8 cellular contexts compared by ENCODE assay signal in genomic region chrX:119067023-119067739, GRCh38. TPM values are rescaled to one million over a fixed set of nuclear protein-coding genes. Genes with fewer than 3 reads are reported as not detected.
DNase-seq lines count a peak whose midpoint lies in the region; ATAC-seq and TF ChIP-seq lines count a peak whose summit lies in the region.

No MANE protein-coding gene starts in this region.

- no peak overlapping the region for H3K4me3 Mint-ChIP-seq in CD8-positive, alpha-beta T cell

- H3K4me2 ChIP-seq in osteoblast (ENCODE audit: insufficient read depth, low read length), result no peak overlapping the region

- H3K27me3 ChIP-seq in CD8-positive, alpha-beta T cell (ENCODE audit: insufficient read depth, low read length), result no peaks in the 10 kb centered on the region
- peaks cover 11% of the 10 kb centered on the region for H3K27me3 ChIP-seq in osteoblast (ENCODE audit: insufficient read depth, low read length)

- H3K4me1 Mint-ChIP-seq in CD8-positive, alpha-beta T cell (ENCODE audit: low read depth), result no peaks in the 10 kb centered on the region

- ATAC-seq in CD8-positive, alpha-beta T cell, result peak; percentile 34
- ATAC-seq in HG02571 (IDR thresholded peaks at IDR 0.05; ENCODE audit: unreplicated experiment), result no peak
- no peak for ATAC-seq in HG02763 (IDR thresholded peaks at IDR 0.05; ENCODE audit: unreplicated experiment)

- POLR2A ChIA-PET in CD8-positive, alpha-beta T cell (lab: Charles Lee), result no interaction called here

- peak in 3 of 7 experiments; percentile 4 to 21 (median 14) for DNase-seq in CD8-positive, alpha-beta T cell
- DNase-seq in HCEC 1CT, result peak; percentile 44
- DNase-seq in NCI-H524 treated with DMSO at 0.1 percent for 48 hours (lab: John Stamatoyannopoulos, UW), result peak; percentile 1
- DNase-seq in activated T-cell treated with anti-CD3 and anti-CD28 coated beads, Interleukin-2, amount 50 U/mL, for 1 hour, result peak; percentile 37
- peak; percentile 43 for DNase-seq in fibroblast of villous mesenchyme (ENCODE audit: low read depth)
- DNase-seq in osteoblast (ENCODE audit: insufficient read length, low spot score, missing footprints), result peak; percentile 75

- TF ChIP-seq CTCF in CD8-positive, alpha-beta T cell (IDR thresholded peaks at IDR 0.05), result no peak
- TF ChIP-seq CTCF in fibroblast of villous mesenchyme (IDR thresholded peaks at IDR 0.05; ENCODE audit: insufficient read depth, low read depth, low read length), result peak; percentile 66
- peak; percentile 62 for TF ChIP-seq CTCF in osteoblast (IDR thresholded peaks at IDR 0.05; ENCODE audit: extremely low read depth, low read depth, low read length)

- H3K4me3 ChIP-seq in CD8-positive, alpha-beta T cell (ENCODE audit: low read depth, low read length), result no peak overlapping the region
- H3K4me3 ChIP-seq in fibroblast of villous mesenchyme (ENCODE audit: low read depth, low read length) (no peak overlapping the region), osteoblast (ENCODE audit: insufficient read depth, low read length) (no peak overlapping the region)

- no peaks in the 10 kb centered on the region for H3K36me3 Mint-ChIP-seq in CD8-positive, alpha-beta T cell

- CTCF ChIA-PET in CD8-positive, alpha-beta T cell (lab: Charles Lee), result interaction anchor here (0.6 to 1.6 kb wide), 3 partner anchors 24 to 219 kb away, joined by 3 to 6 read pairs (median 3); no protein-coding TSS in a partner anchor

- H3K4me1 ChIP-seq in CD8-positive, alpha-beta T cell (ENCODE audit: insufficient read depth, low read length), result no peaks in the 10 kb centered on the region
- no peaks in the 10 kb centered on the region for H3K4me1 ChIP-seq in osteoblast (ENCODE audit: insufficient read depth, low read length)

- no peaks in the 10 kb centered on the region for H4K20me1 ChIP-seq in osteoblast (ENCODE audit: insufficient read depth, low read length)

- H3K27me3 Mint-ChIP-seq in CD8-positive, alpha-beta T cell (ENCODE audit: low read depth), result no peaks in the 10 kb centered on the region

- no peak overlapping the region for H2AFZ ChIP-seq in osteoblast (ENCODE audit: low read length)

- no peaks in the 10 kb centered on the region for H3K9me3 Mint-ChIP-seq in CD8-positive, alpha-beta T cell

- no peak overlapping the region for H3K27ac ChIP-seq in CD8-positive, alpha-beta T cell (ENCODE audit: low read depth, low read length)
- H3K27ac ChIP-seq in osteoblast (ENCODE audit: low read depth, low read length), result no peak overlapping the region

- intact Hi-C loops in CD8-positive, alpha-beta T cell (cut with DNase I, micrococcal nuclease), result loop anchor here (1.0 to 2.0 kb wide), 2 partner anchors 220 kb away; no protein-coding TSS in a partner anchor

- H3K9me3 ChIP-seq in CD8-positive, alpha-beta T cell (ENCODE audit: low read length), result no peaks in the 10 kb centered on the region
- no peaks in the 10 kb centered on the region for H3K9me3 ChIP-seq in osteoblast (ENCODE audit: low read depth, low read length)

- no peak overlapping the region for H3K27ac Mint-ChIP-seq in CD8-positive, alpha-beta T cell

- no peaks in the 10 kb centered on the region for H3K79me2 ChIP-seq in osteoblast (ENCODE audit: insufficient read depth, low read length)

- no peaks in the 10 kb centered on the region for H3K36me3 ChIP-seq in CD8-positive, alpha-beta T cell (ENCODE audit: insufficient read depth, low read length)
- no peaks in the 10 kb centered on the region for H3K36me3 ChIP-seq in osteoblast (ENCODE audit: insufficient read depth, low read length)

RNA-seq across cellular contexts. Expression of gene CT47C1, which starts 5.6 kb away (rescaled TPM):
- not detected for total RNA-seq in CD8-positive, alpha-beta T cell
- total RNA-seq in fibroblast of villous mesenchyme (not detected in 2 replicates), osteoblast (not detected in 2 replicates)
